8 cellular contexts compared by ENCODE assay signal in genomic region chr7:79272066-79272669, GRCh38.
DNase-seq lines count a peak whose midpoint lies in the region; ATAC-seq and TF ChIP-seq lines count a peak whose summit lies in the region.

No MANE protein-coding gene starts in this region.

- H3K9me3 ChIP-seq in Caco-2 = no peaks in the 10 kb centered on the region

- no peak overlapping the region for H3K27ac Mint-ChIP-seq in Caco-2 (ENCODE audit: unreplicated experiment)
- H3K27ac Mint-ChIP-seq in stimulated activated effector memory CD8-positive, alpha-beta T cell treated with anti-CD3 and anti-CD28 coated beads, Interleukin-12 subunit alpha, Interleukin-12 subunit beta, amount 100 ng/mL, for 72 hours = no peak overlapping the region

- peaks cover 11% of the 10 kb centered on the region for H3K9me3 Mint-ChIP-seq in Caco-2 (ENCODE audit: unreplicated experiment)
- H3K9me3 Mint-ChIP-seq in stimulated activated effector memory CD8-positive, alpha-beta T cell treated with anti-CD3 and anti-CD28 coated beads, Interleukin-12 subunit alpha, Interleukin-12 subunit beta, amount 100 ng/mL, for 72 hours = peaks cover 11% of the 10 kb centered on the region

- intact Hi-C loops in Caco-2 (cut with micrococcal nuclease; ENCODE audit: unreplicated experiment) (loop anchor here (1.0 kb wide), 3 partner anchors 10 to 469 kb away; no protein-coding TSS in a partner anchor), left colon (cut with DNase I, micrococcal nuclease) (no loop called here), Right ventricle myocardium superior (cut with DNase I) (no loop called here)

- H3K36me3 ChIP-seq in Caco-2 (ENCODE audit: control insufficient read depth, insufficient read depth, low read length) = no peaks in the 10 kb centered on the region

- no peaks in the 10 kb centered on the region for H3K36me3 Mint-ChIP-seq in Caco-2 (ENCODE audit: insufficient read depth, unreplicated experiment)
- no peaks in the 10 kb centered on the region for H3K36me3 Mint-ChIP-seq in stimulated activated effector memory CD8-positive, alpha-beta T cell treated with anti-CD3 and anti-CD28 coated beads, Interleukin-12 subunit alpha, Interleukin-12 subunit beta, amount 100 ng/mL, for 72 hours

- peaks cover 5% of the 10 kb centered on the region; the same call in 1 of the 2 replicates for H3K4me1 ChIP-seq in Caco-2

- POLR2A ChIA-PET in Caco-2 (lab: Charles Lee) = no interaction called here

- H3K27me3 ChIP-seq in Caco-2 (replicated peaks; ENCODE audit: control insufficient read depth, insufficient read depth, low read length) = no peaks in the 10 kb centered on the region

- BruUV-seq in Caco-2 (replicated peaks; lab: Mats Ljungman, UMichigan) = no TSS peak

- CTCF ChIA-PET in Caco-2 (lab: Charles Lee) = interaction anchor here (1.1 kb wide), 1 partner anchor 36 kb away, joined by 3 read pairs; no protein-coding TSS in a partner anchor

- peak in 1 of 2 experiments; percentile 29 for DNase-seq in Caco-2
- peak; percentile 7 for DNase-seq in KBM-7
- peak; percentile 34 for DNase-seq in SK-N-DZ (ENCODE audit: low spot score)
- DNase-seq in germinal center (ENCODE audit: low spot score) = peak; percentile 7
- no peak for DNase-seq in left colon
- no peak for DNase-seq in stimulated activated effector memory CD8-positive, alpha-beta T cell treated with anti-CD3 and anti-CD28 coated beads, Interleukin-12 subunit alpha, Interleukin-12 subunit beta, amount 100 ng/mL, for 72 hours (ENCODE audit: low spot score in 2 of 2)
- DNase-seq in Right ventricle myocardium superior = no peak

- no peak overlapping the region for H3K4me3 ChIP-seq in Caco-2 (ENCODE audit: low read depth, low read length)

- ATAC-seq in GM19455 (IDR thresholded peaks at IDR 0.05; ENCODE audit: unreplicated experiment) (peak; percentile 77), left colon (no peak), Right ventricle myocardium superior (ENCODE audit: poor library complexity) (no peak)
- ATAC-seq in stimulated activated effector memory CD8-positive, alpha-beta T cell treated with anti-CD3 and anti-CD28 coated beads, Interleukin-12 subunit alpha, Interleukin-12 subunit beta, amount 100 ng/mL, for 72 hours = no peak

- H3K27me3 Mint-ChIP-seq in Caco-2 (ENCODE audit: insufficient read depth, unreplicated experiment) = no peaks in the 10 kb centered on the region

- peak; percentile 66 to 72 for TF ChIP-seq CTCF in Caco-2 (IDR thresholded peaks at IDR 0.05; ENCODE audit: insufficient read depth in 1 of 2, low read depth in 1 of 2, low read length in 1 of 2, severe bottlenecking in 1 of 2, unreplicated experiment in 1 of 2)

- H3K4me3 Mint-ChIP-seq in Caco-2 (ENCODE audit: unreplicated experiment) = no peak overlapping the region
- no peak overlapping the region for H3K4me3 Mint-ChIP-seq in stimulated activated effector memory CD8-positive, alpha-beta T cell treated with anti-CD3 and anti-CD28 coated beads, Interleukin-12 subunit alpha, Interleukin-12 subunit beta, amount 100 ng/mL, for 72 hours

- peaks cover 7% of the 10 kb centered on the region for H3K4me1 Mint-ChIP-seq in Caco-2 (ENCODE audit: low read depth, unreplicated experiment)
- no peaks in the 10 kb centered on the region for H3K4me1 Mint-ChIP-seq in stimulated activated effector memory CD8-positive, alpha-beta T cell treated with anti-CD3 and anti-CD28 coated beads, Interleukin-12 subunit alpha, Interleukin-12 subunit beta, amount 100 ng/mL, for 72 hours

- in situ Hi-C loops in KBM-7 (cut with MboI; ENCODE audit: low pct_unique_long_range_greater_than_20kb, low sequenced_read_pairs) = no loop called here

Comparison
In these comparisons a context has a peak if more than half of its experiments do, and no peak if none do; other contexts are left out.
1. DNase-seq: peak in KBM-7 (single experiment), SK-N-DZ (single experiment) and germinal center (single experiment); none in left colon (0 of 2), stimulated activated effector memory CD8-positive, alpha-beta T cell treated with anti-CD3 and anti-CD28 coated beads, Interleukin-12 subunit alpha, Interleukin-12 subunit beta, amount 100 ng/mL, for 72 hours (0 of 2) and Right ventricle myocardium superior (single experiment).